ENCODE assay signal across 10 cellular contexts in the genomic region with DNA sequence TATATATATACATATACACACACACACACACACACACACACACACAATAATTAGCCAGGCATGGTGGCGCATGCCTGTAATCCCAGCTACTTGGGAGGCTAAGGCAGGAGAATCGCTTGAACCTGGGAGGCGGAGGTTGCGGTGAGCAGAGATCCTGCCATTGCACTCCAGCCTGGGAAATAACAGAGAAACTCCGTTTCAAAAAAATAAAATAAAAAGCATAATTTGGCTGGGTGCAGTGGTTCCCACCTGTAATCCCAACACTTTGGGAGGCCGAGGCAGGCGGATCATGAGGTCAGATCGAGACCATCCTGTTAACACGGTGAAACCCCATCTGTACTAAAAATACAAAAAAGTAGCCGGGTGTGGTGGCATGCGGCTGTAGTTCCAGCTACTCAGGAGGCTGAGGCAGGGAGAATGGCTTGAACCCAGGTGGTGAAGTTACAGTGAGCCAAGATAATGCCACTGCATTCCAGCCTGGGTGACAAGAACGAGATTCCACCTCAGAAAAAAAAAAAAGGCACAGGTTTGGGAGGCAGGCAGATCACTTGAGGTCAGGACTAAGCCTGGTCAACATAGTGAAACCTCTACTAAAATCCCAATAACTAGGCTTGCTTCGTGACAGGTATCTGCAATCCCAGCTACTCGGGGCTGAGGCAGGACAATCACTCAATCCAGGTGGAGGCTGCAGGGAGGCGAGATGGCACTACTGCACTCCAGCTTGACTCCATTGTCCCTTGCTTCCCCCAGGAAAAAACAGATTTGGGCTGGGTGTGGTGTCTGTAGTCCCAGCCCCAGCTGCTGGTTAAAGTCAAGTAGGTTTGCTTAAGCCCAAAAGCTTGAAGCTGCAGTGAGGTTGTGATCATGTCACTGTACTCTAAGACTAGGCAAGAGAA. TPM values are rescaled to one million over a fixed set of nuclear protein-coding genes. Genes with fewer than 3 reads are reported as not detected.
DNase-seq lines count a peak whose midpoint lies in the region; ATAC-seq, FAIRE-seq and TF ChIP-seq lines count a peak whose summit lies in the region.
"Had no signal": no experiment of that assay in that cellular context is flagged by ENCODE, and none has a peak within 500 bp of the region (broad histone marks: within the 10 kb centered on the region; RNA-seq: fewer than 3 reads in every experiment).

No MANE protein-coding gene starts in this region.

- FAIRE-seq in H54 (lab: Jason Lieb, UNC): no peak
- FAIRE-seq: keratinocyte had no signal

- TF ChIP-seq POLR2A in H54 (IDR thresholded peaks at IDR 0.05; ENCODE audit: low read depth, low read length) (peak; percentile 39; the same call in 1 of the 2 replicates), Raji (IDR thresholded peaks at IDR 0.05; ENCODE audit: insufficient read depth, low read depth, low read length) (peak; percentile 51)

- in situ Hi-C loops in Caki2 (cut with HindIII; ENCODE audit: low pct_unique_long_range_greater_than_20kb, low sequenced_read_pairs): no loop called here

- no peak for ATAC-seq in GM19467 (IDR thresholded peaks at IDR 0.05; ENCODE audit: unreplicated experiment)

- DNase-seq in Caki2 (ENCODE audit: low read depth) (peak; percentile 40), H54 (ENCODE audit: insufficient read length, low spot score) (no peak), islet precursor cell (peak; percentile 73), NCI-H774 (lab: John Stamatoyannopoulos, UW) (no peak), DMS153 (lab: John Stamatoyannopoulos, UW) (no peak), amygdala (lab: John Stamatoyannopoulos, UW) (no peak)
- DNase-seq: NCI-H1694 treated with DMSO at 0.1 percent for 48 hours had no signal

RNA-seq across cellular contexts. Expression of a gene that starts 11.8 kb away (rescaled TPM):
- total RNA-seq in Caki2 (2014; rRNA removed; shearing (Covaris generic); ENCODE audit: low replicate concordance): 82.0 and 102 TPM in 2 replicates

RNA-seq across cellular contexts. Expression of a gene that starts 18.5 kb away (rescaled TPM):
- total RNA-seq in Caki2 (2014; rRNA removed; shearing (Covaris generic); ENCODE audit: low replicate concordance): not detected in 2 replicates

RNA-seq across cellular contexts. Expression of a gene that starts 19.3 kb away (rescaled TPM):
- total RNA-seq in Caki2 (2014; rRNA removed; shearing (Covaris generic); ENCODE audit: low replicate concordance): 29.6 and 39.5 TPM in 2 replicates

RNA-seq across cellular contexts. Expression of a gene that starts 29.5 kb away (rescaled TPM):
- 623 and 653 TPM in 2 replicates for total RNA-seq in Caki2 (2014; rRNA removed; shearing (Covaris generic); ENCODE audit: low replicate concordance)

RNA-seq across cellular contexts. Expression of a gene that starts 45.9 kb away (rescaled TPM):
- total RNA-seq in Caki2 (2014; rRNA removed; shearing (Covaris generic); ENCODE audit: low replicate concordance): 1.5 and 6.3 TPM in 2 replicates

Comparison
In these comparisons a context has a peak if more than half of its experiments do, and no peak if none do; other contexts are left out.
1. DNase-seq: peak in Caki2 (single experiment) and islet precursor cell (single experiment); none in H54 (single experiment), NCI-H774 (single experiment), DMS153 (single experiment) and amygdala (0 of 56).